ENCODE assay signal across 14 cellular contexts in genomic region chr3:62145086-62145757, GRCh38.
"Had no signal": no experiment of that assay in that cellular context is flagged by ENCODE, and none has a peak within 500 bp of the region (broad histone marks: within the 10 kb centered on the region; RNA-seq: fewer than 3 reads in every experiment).

No MANE protein-coding gene starts in this region.

- ATAC-seq: lower lobe of right lung; pancreas; stimulated activated naive B cell treated with anti-CD40 and anti-IgM and Interleukin-4, amounts not matched to agents 10 μg/mL and 1 μg/mL and 100 μg/mL, for 72 hours; T-helper 17 cell had no signal

- H3K36me3 ChIP-seq: esophagus muscularis mucosa, lower lobe of right lung, neural progenitor cell, pancreas had no signal

- H3K27ac ChIP-seq: lower lobe of right lung, neural progenitor cell, pancreas had no signal

- H3K4me1 ChIP-seq: neural progenitor cell, pancreas had no signal

- DNase-seq: activated CD4-positive, alpha-beta T cell treated with anti-CD3 and anti-CD28 coated beads, Interleukin-2, amount 10 ng/mL, durations not matched to agents 7 days and 5 days; activated CD4-positive, CD25-positive, alpha-beta regulatory T cell; activated CD8-positive, alpha-beta memory T cell treated with anti-CD3 and anti-CD28 coated beads, Interleukin-2, amount 50 U/mL, for 48 hours; anterior cingulate cortex; hypothalamus; lower lobe of right lung; pancreas; stimulated activated CD4-positive, alpha-beta T cell treated with anti-CD3 and anti-CD28 coated beads, Interleukin-15, amount 100 ng/mL, for 24 hours; stimulated activated CD4-positive, alpha-beta T cell treated with anti-CD3 and anti-CD28 coated beads, Interleukin-4, amount 100 ng/mL, for 1 hour; stimulated activated naive B cell treated with anti-CD40 and anti-IgM and Interleukin-4, amounts not matched to agents 10 μg/mL and 1 μg/mL and 100 μg/mL, for 72 hours; T-helper 17 cell had no signal

- H3K9ac ChIP-seq: neural progenitor cell had no signal

- H3K4me3 ChIP-seq: esophagus muscularis mucosa, lower lobe of right lung, neural progenitor cell, pancreas, skin epidermis had no signal

- H3K9me3 ChIP-seq: esophagus muscularis mucosa, lower lobe of right lung, pancreas had no signal

- H3K4me2 ChIP-seq: neural progenitor cell had no signal

- H2AFZ ChIP-seq: neural progenitor cell had no signal

- FAIRE-seq: pancreas had no signal

- H3K27me3 ChIP-seq: esophagus muscularis mucosa, neural progenitor cell, pancreas had no signal
